8 cellular contexts compared by ENCODE assay signal in the genomic region with DNA sequence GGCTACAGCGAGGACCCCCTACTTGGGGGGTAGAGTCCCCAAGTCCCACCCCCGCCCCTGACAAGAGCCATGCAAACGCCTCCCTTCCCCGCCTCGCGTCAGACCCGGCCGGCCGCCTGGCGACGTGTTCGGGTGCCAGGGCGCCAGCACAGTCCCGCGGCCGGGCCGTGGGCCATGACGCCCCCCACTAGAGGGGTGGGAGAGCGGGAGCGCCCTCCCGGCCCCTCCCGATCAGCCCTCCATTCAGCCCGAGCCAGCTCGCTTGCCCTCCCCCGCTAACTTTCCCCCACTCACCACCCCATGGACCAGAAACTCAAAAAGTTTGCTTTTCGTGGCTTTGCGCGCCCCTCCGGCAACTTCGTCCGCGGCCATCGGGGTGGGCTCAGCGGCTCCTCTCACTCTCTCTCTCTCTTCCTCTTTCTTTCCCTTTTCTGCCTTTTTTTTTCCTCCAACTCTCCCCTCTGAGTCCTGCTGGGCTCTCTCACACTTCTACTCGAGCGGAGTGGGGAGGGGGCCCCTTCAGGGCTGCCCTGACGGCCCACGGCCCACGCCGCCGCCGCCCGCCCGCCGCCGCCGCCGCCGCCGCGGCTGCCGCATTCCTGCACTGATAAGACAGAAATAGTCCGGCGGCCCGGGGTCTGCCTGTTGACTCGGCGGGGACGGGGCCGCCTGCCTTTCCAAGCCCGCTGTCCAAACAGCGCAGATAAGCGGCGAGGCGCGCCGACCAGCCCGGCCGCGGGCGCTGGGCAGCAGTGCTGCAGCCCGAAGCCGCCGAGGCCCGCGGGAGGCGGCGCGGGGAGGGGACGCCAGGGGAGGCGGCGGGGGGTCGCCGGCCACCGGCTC. TPM values are rescaled to one million over a fixed set of nuclear protein-coding genes. Genes with fewer than 3 reads are reported as not detected.
A peak's percentile ranks its signal among the peaks of the same experiment; 100 is the strongest.
DNase-seq lines count a peak whose midpoint lies in the region; TF ChIP-seq lines count a peak whose summit lies in the region.

A gene (minus strand): TSS at position 504 of the 843 bp plus-strand sequence. CDS start 132 bp downstream, at position 372.

- peak within 1 kb of the TSS; percentile 65 for H2BK5ac ChIP-seq in trophoblast cell (ENCODE audit: low read depth, low read length, poor library complexity)

- peak within 1 kb of the TSS; percentile 71 for H3K4ac ChIP-seq in trophoblast cell (ENCODE audit: low read depth, low read length)

- H2BK12ac ChIP-seq in trophoblast cell (ENCODE audit: low read length), result peak within 1 kb of the TSS; percentile 44

- peaks cover 9% of the 10 kb centered on the region for H3K79me2 ChIP-seq in trophoblast cell (ENCODE audit: control insufficient read depth, insufficient read depth, low read length, poor library complexity)

- H4K12ac ChIP-seq in trophoblast cell (ENCODE audit: low read depth, low read length), result peak within 1 kb of the TSS; percentile 11

- no peaks in the 10 kb centered on the region for H3K9me3 ChIP-seq in ascending aorta
- H3K9me3 ChIP-seq in trophoblast cell (ENCODE audit: insufficient read depth, low read depth, low read length), result no peaks in the 10 kb centered on the region

- H3K36me3 ChIP-seq in ascending aorta (no peaks in the 10 kb centered on the region), trophoblast cell (ENCODE audit: control insufficient read depth in 1 of 2, insufficient read depth in 2 of 2, low read length in 2 of 2) (no peaks in the 10 kb centered on the region)

- peak within 1 kb of the TSS; percentile 80 for H2BK120ac ChIP-seq in trophoblast cell (ENCODE audit: insufficient read depth, low read length, poor library complexity)

- WGBS in trophoblast cell (ENCODE audit: extremely low coverage, insufficient coverage, insufficient read length), result no CpG with 5 or more reads among the region's 84 CpGs

- peak within 1 kb of the TSS; percentile 6 for H3K9ac ChIP-seq in trophoblast cell (ENCODE audit: low read length)

- H3K14ac ChIP-seq in trophoblast cell (ENCODE audit: low read length), result peak within 1 kb of the TSS; percentile 61

- H3K18ac ChIP-seq in trophoblast cell (ENCODE audit: low read length), result peak within 1 kb of the TSS; percentile 78

- H3K4me1 ChIP-seq in ascending aorta (peaks cover 40 to 63% of the 10 kb centered on the region in 2 donors), trophoblast cell (ENCODE audit: control insufficient read depth in 1 of 2, insufficient read depth in 2 of 2, low read length in 2 of 2) (peaks cover 23 to 61% of the 10 kb centered on the region in 2 experiments)

- H3K27me3 ChIP-seq in ascending aorta (no peaks in the 10 kb centered on the region), trophoblast cell (ENCODE audit: insufficient read depth, low read length) (peaks cover 6% of the 10 kb centered on the region)

- H3K23ac ChIP-seq in trophoblast cell (ENCODE audit: low read length), result no peak within 1 kb of the TSS

- peak within 1 kb of the TSS; percentile 66 for H4K8ac ChIP-seq in trophoblast cell (ENCODE audit: low read depth, low read length)

- peak within 1 kb of the TSS; percentile 19 for H2AK5ac ChIP-seq in trophoblast cell (ENCODE audit: low read length)

- H3K4me2 ChIP-seq in trophoblast cell (ENCODE audit: low read length), result peak within 1 kb of the TSS; percentile 91

- H3K27ac ChIP-seq in ascending aorta (peak within 1 kb of the TSS; percentile 95 to 99), trophoblast cell (ENCODE audit: low read depth, low read length) (peak within 1 kb of the TSS; percentile 90)

- intact Hi-C loops in ascending aorta (cut with DNase I), result loop anchor here (1.0 to 10.0 kb wide), 8 partner anchors 16 to 626 kb away; a partner anchor contains a TSS

- H2AFZ ChIP-seq in trophoblast cell (ENCODE audit: insufficient read depth, low read length, poor library complexity), result peak within 1 kb of the TSS; percentile 87

- peaks cover 30% of the 10 kb centered on the region for H3K79me1 ChIP-seq in trophoblast cell (ENCODE audit: low read length)

- no peak for TF ChIP-seq CTCF in ascending aorta (IDR thresholded peaks at IDR 0.05)

- H4K91ac ChIP-seq in trophoblast cell (ENCODE audit: low read depth, low read length), result peak within 1 kb of the TSS; percentile 38

- H3K4me3 ChIP-seq in ascending aorta, result peak within 1 kb of the TSS; percentile 54 to 74
- H3K4me3 ChIP-seq in trophoblast cell (ENCODE audit: low read depth, low read length), result peak within 1 kb of the TSS; percentile 64

- DNase-seq in NCI-H1417 (lab: John Stamatoyannopoulos, UW) (peak; percentile 69 to 85 (median 72)), NCI-H1417 treated with DMSO at 0.1 percent for 48 hours (lab: John Stamatoyannopoulos, UW) (no peak), NCI-H526 treated with DMSO at 0.1 percent for 48 hours (lab: John Stamatoyannopoulos, UW) (peak; percentile 44), ascending aorta (ENCODE audit: low spot score in 2 of 2) (peak in 1 of 2 donors; percentile 86), hepatic stellate cell (ENCODE audit: low spot score) (peak; percentile 82), trophoblast cell (peak; percentile 34 to 64), D341Med (ENCODE audit: low spot score) (no peak)
- no peak for DNase-seq in effector CD8-positive, alpha-beta T cell (lab: John Stamatoyannopoulos, UW)

RNA-seq across cellular contexts. Expression of the gene that starts here (rescaled TPM):
- 105 TPM for total RNA-seq in ascending aorta
- polyA plus RNA-seq in trophoblast cell (2013), result 11.3 and 11.7 TPM in 2 replicates

Comparison
In these comparisons a context has a peak if more than half of its experiments do, and no peak if none do; other contexts are left out.
1. DNase-seq: peak in NCI-H1417 (3 of 3), NCI-H526 treated with DMSO at 0.1 percent for 48 hours (single experiment), hepatic stellate cell (single experiment) and trophoblast cell (2 of 2); none in NCI-H1417 treated with DMSO at 0.1 percent for 48 hours (single experiment), D341Med (single experiment) and effector CD8-positive, alpha-beta T cell (single experiment).